18 cellular contexts compared by ENCODE assay signal in genomic region chr5:96972599-96973334, GRCh38. TPM values are rescaled to one million over a fixed set of nuclear protein-coding genes. Genes with fewer than 3 reads are reported as not detected.
DNase-seq lines count a peak whose midpoint lies in the region; ATAC-seq and TF ChIP-seq lines count a peak whose summit lies in the region.
"Had no signal": no experiment of that assay in that cellular context is flagged by ENCODE, and none has a peak within 500 bp of the region (broad histone marks: within the 10 kb centered on the region; RNA-seq: fewer than 3 reads in every experiment).

No MANE protein-coding gene starts in this region.

- no peak overlapping the region for H3K4me3 ChIP-seq in Karpas-422 (ENCODE audit: low read length)
- H3K4me3 ChIP-seq in parathyroid adenoma (ENCODE audit: low read depth, low read length) = no peak overlapping the region
- H3K4me3 ChIP-seq in sigmoid colon = no peak overlapping the region
- H3K4me3 ChIP-seq: ascending aorta, BLaER1, pancreas had no signal

- peak overlapping the region; percentile 49 for H3K4me2 ChIP-seq in Karpas-422 (ENCODE audit: low read depth, low read length, poor library complexity, severe bottlenecking)
- H3K4me2 ChIP-seq in parathyroid adenoma (ENCODE audit: low read length) = peak overlapping the region; percentile 33

- intact Hi-C loops in sigmoid colon (cut with DNase I) = loop anchor here (10.0 kb wide), 1 partner anchor 218 kb away; no protein-coding TSS in a partner anchor

- WGBS in sigmoid colon, 2 donors = 84 to 92% methylated on average over 5 of the region's 5 CpGs

- TF ChIP-seq EP300 in sigmoid colon (IDR thresholded peaks at IDR 0.05) = no peak

- H3K36me3 Mint-ChIP-seq in T-helper 1 cell treated with Interleukin-12 subunit alpha and Interleukin-12 subunit beta and Interleukin-4 antibody, amounts not matched to agents 30 μg/mL and 1 μg/mL, for 36 hours (ENCODE audit: low read depth) = peaks cover 9% of the 10 kb centered on the region
- H3K36me3 Mint-ChIP-seq in activated T-helper 17 cell treated with anti-CD3 and anti-CD28 coated beads, Interleukin-2, amount 50 U/mL, for 72 hours (ENCODE audit: low read depth) = no peaks in the 10 kb centered on the region

- peak overlapping the region; percentile 40 for H3K4me3 Mint-ChIP-seq in T-helper 1 cell treated with Interleukin-12 subunit alpha and Interleukin-12 subunit beta and Interleukin-4 antibody, amounts not matched to agents 30 μg/mL and 1 μg/mL, for 36 hours
- peak overlapping the region; percentile 65 for H3K4me3 Mint-ChIP-seq in activated T-helper 17 cell treated with anti-CD3 and anti-CD28 coated beads, Interleukin-2, amount 50 U/mL, for 72 hours

- no peaks in the 10 kb centered on the region for H3K9me3 ChIP-seq in Karpas-422 (ENCODE audit: low read length)
- H3K9me3 ChIP-seq in parathyroid adenoma (ENCODE audit: control insufficient read depth, low read length) = no peaks in the 10 kb centered on the region
- H3K9me3 ChIP-seq in sigmoid colon = no peaks in the 10 kb centered on the region
- H3K9me3 ChIP-seq: ascending aorta, pancreas had no signal

- no peaks in the 10 kb centered on the region for H3K9me2 ChIP-seq in Karpas-422 (replicated peaks; ENCODE audit: insufficient read depth, low read length)

- TF ChIP-seq CTCF in parathyroid adenoma (IDR thresholded peaks at IDR 0.05) = no peak
- no peak for TF ChIP-seq CTCF in sigmoid colon (IDR thresholded peaks at IDR 0.05)

- DNase-seq in T-helper 1 cell = no peak
- no peak for DNase-seq in Karpas-422
- no peak for DNase-seq in NCI-H1417 treated with DMSO at 0.1 percent for 48 hours (lab: John Stamatoyannopoulos, UW)
- DNase-seq in sigmoid colon = no peak
- DNase-seq in NCI-H748 (lab: John Stamatoyannopoulos, UW; ENCODE audit: unreplicated experiment) = no peak
- DNase-seq: 8988T; activated CD4-positive, CD25-positive, alpha-beta regulatory T cell treated with anti-CD3 and anti-CD28 coated beads, Interleukin-2, amount 50 U/mL, for 72 hours; foreskin keratinocyte; NCI-H1105; pancreas; SHP77; stimulated activated CD4-positive, alpha-beta T cell treated with anti-CD3 and anti-CD28 coated beads, Interleukin-4, amount 100 ng/mL, for 24 hours; trophoblast cell had no signal

- no peak overlapping the region for H2AFZ ChIP-seq in Karpas-422 (ENCODE audit: low read length)
- H2AFZ ChIP-seq in parathyroid adenoma = no peak overlapping the region

- ATAC-seq in activated T-helper 17 cell treated with anti-CD3 and anti-CD28 coated beads, Interleukin-2, amount 50 U/mL, for 72 hours (replicated peaks) = peak; percentile 53
- ATAC-seq: foreskin keratinocyte, pancreas had no signal

- H3K27ac Mint-ChIP-seq in T-helper 1 cell treated with Interleukin-12 subunit alpha and Interleukin-12 subunit beta and Interleukin-4 antibody, amounts not matched to agents 30 μg/mL and 1 μg/mL, for 36 hours = peak overlapping the region; percentile 35
- peak overlapping the region; percentile 60 for H3K27ac Mint-ChIP-seq in activated T-helper 17 cell treated with anti-CD3 and anti-CD28 coated beads, Interleukin-2, amount 50 U/mL, for 72 hours

- H3K9me3 Mint-ChIP-seq in T-helper 1 cell treated with Interleukin-12 subunit alpha and Interleukin-12 subunit beta and Interleukin-4 antibody, amounts not matched to agents 30 μg/mL and 1 μg/mL, for 36 hours = no peaks in the 10 kb centered on the region
- no peaks in the 10 kb centered on the region for H3K9me3 Mint-ChIP-seq in activated T-helper 17 cell treated with anti-CD3 and anti-CD28 coated beads, Interleukin-2, amount 50 U/mL, for 72 hours

- H4K20me1 ChIP-seq in Karpas-422 (ENCODE audit: insufficient read depth, low read depth, low read length) = no peaks in the 10 kb centered on the region

- H3K27ac ChIP-seq in Karpas-422 (ENCODE audit: low read length) (peak overlapping the region; percentile 71), parathyroid adenoma (no peak overlapping the region), sigmoid colon (no peak overlapping the region)
- H3K27ac ChIP-seq: ascending aorta, BLaER1, foreskin keratinocyte, pancreas had no signal

- H3K4me1 ChIP-seq in Karpas-422 (ENCODE audit: low read length) = peaks cover 84% of the 10 kb centered on the region
- peaks cover 45% of the 10 kb centered on the region for H3K4me1 ChIP-seq in parathyroid adenoma
- peaks cover 0 to 46% (median 35%) of the 10 kb centered on the region in 4 donors for H3K4me1 ChIP-seq in sigmoid colon

- no peak for TF ChIP-seq POLR2A in sigmoid colon (IDR thresholded peaks at IDR 0.05)

- H3K9ac ChIP-seq in Karpas-422 (ENCODE audit: low read length) (no peak overlapping the region), parathyroid adenoma (no peak overlapping the region)
- H3K9ac ChIP-seq: BLaER1 had no signal

- H3K79me2 ChIP-seq in Karpas-422 (ENCODE audit: low read length) = peaks cover 99% of the 10 kb centered on the region
- peaks cover 6% of the 10 kb centered on the region for H3K79me2 ChIP-seq in parathyroid adenoma

- H3K27me3 ChIP-seq in Karpas-422 (ENCODE audit: low read length) (no peaks in the 10 kb centered on the region), parathyroid adenoma (ENCODE audit: control insufficient read depth, insufficient read depth, low read length) (no peaks in the 10 kb centered on the region), sigmoid colon (no peaks in the 10 kb centered on the region)
- H3K27me3 ChIP-seq: ascending aorta, BLaER1, foreskin keratinocyte, pancreas had no signal

- no peaks in the 10 kb centered on the region for H3K36me3 ChIP-seq in Karpas-422 (ENCODE audit: insufficient read depth, low read length)
- no peaks in the 10 kb centered on the region for H3K36me3 ChIP-seq in parathyroid adenoma (ENCODE audit: control insufficient read depth, insufficient read depth, low read length)
- H3K36me3 ChIP-seq in sigmoid colon = no peaks in the 10 kb centered on the region
- H3K36me3 ChIP-seq: ascending aorta, BLaER1, pancreas had no signal

- H3K27me3 Mint-ChIP-seq in T-helper 1 cell treated with Interleukin-12 subunit alpha and Interleukin-12 subunit beta and Interleukin-4 antibody, amounts not matched to agents 30 μg/mL and 1 μg/mL, for 36 hours (ENCODE audit: low read depth) = no peaks in the 10 kb centered on the region
- H3K27me3 Mint-ChIP-seq in activated T-helper 17 cell treated with anti-CD3 and anti-CD28 coated beads, Interleukin-2, amount 50 U/mL, for 72 hours = no peaks in the 10 kb centered on the region

- peaks cover 49% of the 10 kb centered on the region for H3K4me1 Mint-ChIP-seq in T-helper 1 cell treated with Interleukin-12 subunit alpha and Interleukin-12 subunit beta and Interleukin-4 antibody, amounts not matched to agents 30 μg/mL and 1 μg/mL, for 36 hours (ENCODE audit: low read depth)
- peaks cover 65% of the 10 kb centered on the region for H3K4me1 Mint-ChIP-seq in activated T-helper 17 cell treated with anti-CD3 and anti-CD28 coated beads, Interleukin-2, amount 50 U/mL, for 72 hours

RNA-seq across cellular contexts. Expression of gene LNPEP, which starts 36.9 kb away (rescaled TPM):
- total RNA-seq in Karpas-422 (2014; rRNA removed; shearing (Covaris generic); ENCODE audit: low replicate concordance) = 38.2 and 92.3 TPM in 2 replicates
- total RNA-seq in activated T-helper 17 cell treated with anti-CD3 and anti-CD28 coated beads, Interleukin-2, amount 50 U/mL, for 72 hours = 10 to 100 TPM; 45.0 to 52.7 TPM
- total RNA-seq in sigmoid colon = 10 to 100 TPM; 45.2 to 68.1 (median 59.0) TPM
- 10 to 100 TPM in 1 of 3 donors, 1 to 10 TPM in 2; 1.4 to 12.7 (median 1.8) TPM for polyA plus RNA-seq in sigmoid colon
